ENCODE assay signal across 17 cellular contexts in genomic region chr3:73072634-73073033, GRCh38. TPM values are rescaled to one million over a fixed set of nuclear protein-coding genes. Genes with fewer than 3 reads are reported as not detected.
DNase-seq lines count a peak whose midpoint lies in the region; ATAC-seq and TF ChIP-seq lines count a peak whose summit lies in the region.
"Had no signal": no experiment of that assay in that cellular context is flagged by ENCODE, and none has a peak within 500 bp of the region (broad histone marks: within the 10 kb centered on the region; RNA-seq: fewer than 3 reads in every experiment).

No MANE protein-coding gene starts in this region.

- intact Hi-C loops in breast epithelium (cut with DNase I; ENCODE audit: low total_unique reads), result no loop called here

- H3K27me3 ChIP-seq in breast epithelium (no peaks in the 10 kb centered on the region), H7 (ENCODE audit: control insufficient read depth, insufficient read depth, low read length) (no peaks in the 10 kb centered on the region)
- H3K27me3 ChIP-seq: colonic mucosa, stomach, upper lobe of left lung had no signal

- DNase-seq in EL (peak; percentile 6), KBM-7 (peak; percentile 67), SKM-1 treated with dmso at 0.1 percent for 144 hours (lab: John Stamatoyannopoulos, UW; ENCODE audit: unreplicated experiment) (peak; percentile 58), choroid plexus epithelial cell (ENCODE audit: low read depth) (peak; percentile 36), breast epithelium (ENCODE audit: low spot score in 2 of 2) (no peak), H7 (no peak)
- DNase-seq: activated T-cell treated with anti-CD3 and anti-CD28 coated beads, Interleukin-2, amount 50 U/mL, for 72 hours; colonic mucosa; glutamatergic neuron; NCI-H1436; Right ventricle myocardium superior; stimulated activated CD4-positive, alpha-beta T cell treated with anti-CD3 and anti-CD28 coated beads, Interleukin-1b, Interleukin-23, amount 100 ng/mL, for 48 hours; stomach; upper lobe of left lung had no signal

- in situ Hi-C loops in KBM-7 (cut with MboI; ENCODE audit: low pct_unique_long_range_greater_than_20kb, low sequenced_read_pairs), result no loop called here

- TF ChIP-seq POLR2A in breast epithelium (IDR thresholded peaks at IDR 0.05), result no peak

- TF ChIP-seq CTCF in choroid plexus epithelial cell (conservative IDR thresholded peaks at IDR 0.05; ENCODE audit: low read depth, low read length), result no peak
- TF ChIP-seq CTCF in breast epithelium (IDR thresholded peaks at IDR 0.05), result no peak

- H3K4me1 ChIP-seq in breast epithelium, result no peaks in the 10 kb centered on the region
- H3K4me1 ChIP-seq: colonic mucosa, stomach, upper lobe of left lung had no signal

- H3K27ac ChIP-seq in breast epithelium, result no peak overlapping the region
- H3K27ac ChIP-seq: colonic mucosa, stomach, upper lobe of left lung had no signal

- no peaks in the 10 kb centered on the region for H3K36me3 ChIP-seq in breast epithelium
- H3K36me3 ChIP-seq in H7 (replicated peaks; ENCODE audit: control insufficient read depth, insufficient read depth, low read length), result no peaks in the 10 kb centered on the region
- H3K36me3 ChIP-seq: colonic mucosa had no signal

- H3K9me3 ChIP-seq in breast epithelium, result no peaks in the 10 kb centered on the region
- H3K9me3 ChIP-seq: colonic mucosa, stomach, upper lobe of left lung had no signal

- H3K4me3 ChIP-seq in choroid plexus epithelial cell (ENCODE audit: low read depth, low read length), result no peak overlapping the region
- H3K4me3 ChIP-seq in breast epithelium, result no peak overlapping the region
- no peak overlapping the region for H3K4me3 ChIP-seq in H7 (ENCODE audit: insufficient read depth, low read depth, low read length)
- H3K4me3 ChIP-seq: colonic mucosa, stomach, upper lobe of left lung had no signal

- ATAC-seq in GM18873 (IDR thresholded peaks at IDR 0.05; ENCODE audit: low FRiP score, unreplicated experiment), result no peak
- ATAC-seq: activated naive CD4-positive, alpha-beta T cell treated with anti-CD3 and anti-CD28 coated beads, Interleukin-2, amount 50 U/mL, for 72 hours; activated T-cell treated with anti-CD3 and anti-CD28 coated beads, Interleukin-2, amount 50 U/mL, for 72 hours; WTC11 had no signal

RNA-seq across cellular contexts. Expression of gene EBLN2, which starts 11.2 kb away (rescaled TPM):
- total RNA-seq in breast epithelium, result 10 to 100 TPM in 2 of 3 donors, 1 to 10 TPM in 1; 4.2 to 12.0 (median 10.8) TPM
- 2.4 and 4.3 TPM in 2 replicates for total RNA-seq in H7 (2014; rRNA removed; shearing (Covaris generic))

Comparison
In these comparisons a context has a peak if more than half of its experiments do, and no peak if none do; other contexts are left out.
1. DNase-seq: peak in EL (single experiment), KBM-7 (single experiment), SKM-1 treated with dmso at 0.1 percent for 144 hours (single experiment) and choroid plexus epithelial cell (single experiment); none in breast epithelium (0 of 2) and H7 (single experiment).